ENCODE assay signal across 1 cellular context in the genomic region with DNA sequence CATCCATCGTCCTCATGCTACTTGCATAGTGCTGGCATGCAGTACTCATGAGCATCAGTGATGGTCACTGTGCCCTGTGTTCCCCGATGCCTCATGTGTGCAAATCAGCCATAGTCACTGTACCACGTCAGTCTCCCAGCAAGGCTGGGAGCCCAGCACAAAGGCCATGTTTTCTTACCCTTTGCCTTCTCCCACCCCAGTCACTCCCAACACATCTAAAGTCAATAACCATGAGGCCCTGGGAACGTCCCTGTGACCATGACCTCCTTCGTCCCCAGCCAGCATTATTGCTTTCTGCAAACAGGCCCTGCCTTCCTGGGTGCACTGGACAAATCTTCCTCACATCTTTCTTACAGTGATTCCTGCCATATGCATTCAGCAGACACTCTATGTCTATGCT.
TF ChIP-seq lines count a peak whose summit lies in the region.

No MANE protein-coding gene starts in this region.

TF ChIP-seq in HepG2, 621 proteins besides CTCF, POLR2A, EP300 and RAD21 (continued from another document and continues in another):
- TF ChIP-seq, protein P1, sequence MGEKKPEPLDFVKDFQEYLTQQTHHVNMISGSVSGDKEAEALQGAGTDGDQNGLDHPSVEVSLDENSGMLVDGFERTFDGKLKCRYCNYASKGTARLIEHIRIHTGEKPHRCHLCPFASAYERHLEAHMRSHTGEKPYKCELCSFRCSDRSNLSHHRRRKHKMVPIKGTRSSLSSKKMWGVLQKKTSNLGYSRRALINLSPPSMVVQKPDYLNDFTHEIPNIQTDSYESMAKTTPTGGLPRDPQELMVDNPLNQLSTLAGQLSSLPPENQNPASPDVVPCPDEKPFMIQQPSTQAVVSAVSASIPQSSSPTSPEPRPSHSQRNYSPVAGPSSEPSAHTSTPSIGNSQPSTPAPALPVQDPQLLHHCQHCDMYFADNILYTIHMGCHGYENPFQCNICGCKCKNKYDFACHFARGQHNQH (CRISPR knock-in tag; IDR thresholded peaks at IDR 0.05), result 0 out of 2 replicates have a peak, but pooled peaks have one; percentile 40
- TF ChIP-seq MYC (CRISPR knock-in tag; IDR thresholded peaks at IDR 0.05; ENCODE audit: borderline replicate concordance) (peak; percentile 54; the same call in 1 of the 2 replicates), ZNF468 (CRISPR knock-in tag; IDR thresholded peaks at IDR 0.05) (no peak), HOXD1 (CRISPR knock-in tag; IDR thresholded peaks at IDR 0.05) (no peak), TP53 (CRISPR knock-in tag; conservative IDR thresholded peaks at IDR 0.05) (no peak), ZMYM3 (CRISPR knock-in tag; IDR thresholded peaks at IDR 0.05) (no peak; the same call in 1 of the 2 replicates), IRX3 (CRISPR knock-in tag; IDR thresholded peaks at IDR 0.05; ENCODE audit: borderline replicate concordance, low read depth) (no peak), MEF2D (CRISPR knock-in tag; IDR thresholded peaks at IDR 0.05) (no peak), ZNF354B (CRISPR knock-in tag; IDR thresholded peaks at IDR 0.05) (no peak), CCDC6 (CRISPR knock-in tag; IDR thresholded peaks at IDR 0.05) (peak; percentile 34; the same call in 1 of the 2 replicates), GFI1 (CRISPR knock-in tag; IDR thresholded peaks at IDR 0.05; ENCODE audit: borderline replicate concordance) (peak; percentile 82), TMF1 (CRISPR knock-in tag; IDR thresholded peaks at IDR 0.05; ENCODE audit: low read depth) (no peak), ZNF263 (CRISPR knock-in tag; IDR thresholded peaks at IDR 0.05) (no peak), ZBTB38 (CRISPR knock-in tag; IDR thresholded peaks at IDR 0.05) (no peak), POGZ (CRISPR knock-in tag; IDR thresholded peaks at IDR 0.05) (peak; percentile 77; the same call in 1 of the 2 replicates), CBFB (CRISPR knock-in tag; IDR thresholded peaks at IDR 0.05) (no peak), ZNF510 (CRISPR knock-in tag; IDR thresholded peaks at IDR 0.05; ENCODE audit: low read depth) (no peak), ZSCAN29 (CRISPR knock-in tag; conservative IDR thresholded peaks at IDR 0.05) (no peak), ZNF10 (CRISPR knock-in tag; IDR thresholded peaks at IDR 0.05; ENCODE audit: borderline replicate concordance, low read depth) (no peak), SYNCRIP (IDR thresholded peaks at IDR 0.05; ENCODE audit: insufficient read depth, low read depth, low read length) (no peak), PPARG (CRISPR knock-in tag; conservative IDR thresholded peaks at IDR 0.05) (peak; percentile 69), ZNF136 (CRISPR knock-in tag; IDR thresholded peaks at IDR 0.05; ENCODE audit: low read depth) (no peak), ZMAT3 (CRISPR knock-in tag; conservative IDR thresholded peaks at IDR 0.05) (no peak)
- TF ChIP-seq, protein P2, sequence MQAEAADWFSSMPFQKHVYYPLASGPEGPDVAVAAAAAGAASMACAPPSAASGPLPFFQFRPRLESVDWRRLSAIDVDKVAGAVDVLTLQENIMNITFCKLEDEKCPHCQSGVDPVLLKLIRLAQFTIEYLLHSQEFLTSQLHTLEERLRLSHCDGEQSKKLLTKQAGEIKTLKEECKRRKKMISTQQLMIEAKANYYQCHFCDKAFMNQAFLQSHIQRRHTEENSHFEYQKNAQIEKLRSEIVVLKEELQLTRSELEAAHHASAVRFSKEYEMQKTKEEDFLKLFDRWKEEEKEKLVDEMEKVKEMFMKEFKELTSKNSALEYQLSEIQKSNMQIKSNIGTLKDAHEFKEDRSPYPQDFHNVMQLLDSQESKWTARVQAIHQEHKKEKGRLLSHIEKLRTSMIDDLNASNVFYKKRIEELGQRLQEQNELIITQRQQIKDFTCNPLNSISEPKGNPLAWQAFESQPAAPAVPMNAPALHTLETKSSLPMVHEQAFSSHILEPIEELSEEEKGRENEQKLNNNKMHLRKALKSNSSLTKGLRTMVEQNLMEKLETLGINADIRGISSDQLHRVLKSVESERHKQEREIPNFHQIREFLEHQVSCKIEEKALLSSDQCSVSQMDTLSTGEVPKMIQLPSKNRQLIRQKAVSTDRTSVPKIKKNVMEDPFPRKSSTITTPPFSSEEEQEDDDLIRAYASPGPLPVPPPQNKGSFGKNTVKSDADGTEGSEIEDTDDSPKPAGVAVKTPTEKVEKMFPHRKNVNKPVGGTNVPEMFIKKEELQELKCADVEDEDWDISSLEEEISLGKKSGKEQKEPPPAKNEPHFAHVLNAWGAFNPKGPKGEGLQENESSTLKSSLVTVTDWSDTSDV (CRISPR knock-in tag; IDR thresholded peaks at IDR 0.05), result no peak
- TF ChIP-seq, protein P3, sequence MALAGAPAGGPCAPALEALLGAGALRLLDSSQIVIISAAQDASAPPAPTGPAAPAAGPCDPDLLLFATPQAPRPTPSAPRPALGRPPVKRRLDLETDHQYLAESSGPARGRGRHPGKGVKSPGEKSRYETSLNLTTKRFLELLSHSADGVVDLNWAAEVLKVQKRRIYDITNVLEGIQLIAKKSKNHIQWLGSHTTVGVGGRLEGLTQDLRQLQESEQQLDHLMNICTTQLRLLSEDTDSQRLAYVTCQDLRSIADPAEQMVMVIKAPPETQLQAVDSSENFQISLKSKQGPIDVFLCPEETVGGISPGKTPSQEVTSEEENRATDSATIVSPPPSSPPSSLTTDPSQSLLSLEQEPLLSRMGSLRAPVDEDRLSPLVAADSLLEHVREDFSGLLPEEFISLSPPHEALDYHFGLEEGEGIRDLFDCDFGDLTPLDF (CRISPR knock-in tag; IDR thresholded peaks at IDR 0.05), result no peak
- TF ChIP-seq, protein P4, sequence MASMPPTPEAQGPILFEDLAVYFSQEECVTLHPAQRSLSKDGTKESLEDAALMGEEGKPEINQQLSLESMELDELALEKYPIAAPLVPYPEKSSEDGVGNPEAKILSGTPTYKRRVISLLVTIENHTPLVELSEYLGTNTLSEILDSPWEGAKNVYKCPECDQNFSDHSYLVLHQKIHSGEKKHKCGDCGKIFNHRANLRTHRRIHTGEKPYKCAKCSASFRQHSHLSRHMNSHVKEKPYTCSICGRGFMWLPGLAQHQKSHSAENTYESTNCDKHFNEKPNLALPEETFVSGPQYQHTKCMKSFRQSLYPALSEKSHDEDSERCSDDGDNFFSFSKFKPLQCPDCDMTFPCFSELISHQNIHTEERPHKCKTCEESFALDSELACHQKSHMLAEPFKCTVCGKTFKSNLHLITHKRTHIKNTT (CRISPR knock-in tag; IDR thresholded peaks at IDR 0.05), result no peak
- TF ChIP-seq, protein P5, sequence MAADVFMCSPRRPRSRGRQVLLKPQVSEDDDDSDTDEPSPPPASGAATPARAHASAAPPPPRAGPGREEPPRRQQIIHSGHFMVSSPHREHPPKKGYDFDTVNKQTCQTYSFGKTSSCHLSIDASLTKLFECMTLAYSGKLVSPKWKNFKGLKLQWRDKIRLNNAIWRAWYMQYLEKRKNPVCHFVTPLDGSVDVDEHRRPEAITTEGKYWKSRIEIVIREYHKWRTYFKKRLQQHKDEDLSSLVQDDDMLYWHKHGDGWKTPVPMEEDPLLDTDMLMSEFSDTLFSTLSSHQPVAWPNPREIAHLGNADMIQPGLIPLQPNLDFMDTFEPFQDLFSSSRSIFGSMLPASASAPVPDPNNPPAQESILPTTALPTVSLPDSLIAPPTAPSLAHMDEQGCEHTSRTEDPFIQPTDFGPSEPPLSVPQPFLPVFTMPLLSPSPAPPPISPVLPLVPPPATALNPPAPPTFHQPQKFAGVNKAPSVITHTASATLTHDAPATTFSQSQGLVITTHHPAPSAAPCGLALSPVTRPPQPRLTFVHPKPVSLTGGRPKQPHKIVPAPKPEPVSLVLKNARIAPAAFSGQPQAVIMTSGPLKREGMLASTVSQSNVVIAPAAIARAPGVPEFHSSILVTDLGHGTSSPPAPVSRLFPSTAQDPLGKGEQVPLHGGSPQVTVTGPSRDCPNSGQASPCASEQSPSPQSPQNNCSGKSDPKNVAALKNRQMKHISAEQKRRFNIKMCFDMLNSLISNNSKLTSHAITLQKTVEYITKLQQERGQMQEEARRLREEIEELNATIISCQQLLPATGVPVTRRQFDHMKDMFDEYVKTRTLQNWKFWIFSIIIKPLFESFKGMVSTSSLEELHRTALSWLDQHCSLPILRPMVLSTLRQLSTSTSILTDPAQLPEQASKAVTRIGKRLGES (CRISPR knock-in tag; IDR thresholded peaks at IDR 0.05; ENCODE audit: borderline replicate concordance), result no peak
- TF ChIP-seq, protein P6, sequence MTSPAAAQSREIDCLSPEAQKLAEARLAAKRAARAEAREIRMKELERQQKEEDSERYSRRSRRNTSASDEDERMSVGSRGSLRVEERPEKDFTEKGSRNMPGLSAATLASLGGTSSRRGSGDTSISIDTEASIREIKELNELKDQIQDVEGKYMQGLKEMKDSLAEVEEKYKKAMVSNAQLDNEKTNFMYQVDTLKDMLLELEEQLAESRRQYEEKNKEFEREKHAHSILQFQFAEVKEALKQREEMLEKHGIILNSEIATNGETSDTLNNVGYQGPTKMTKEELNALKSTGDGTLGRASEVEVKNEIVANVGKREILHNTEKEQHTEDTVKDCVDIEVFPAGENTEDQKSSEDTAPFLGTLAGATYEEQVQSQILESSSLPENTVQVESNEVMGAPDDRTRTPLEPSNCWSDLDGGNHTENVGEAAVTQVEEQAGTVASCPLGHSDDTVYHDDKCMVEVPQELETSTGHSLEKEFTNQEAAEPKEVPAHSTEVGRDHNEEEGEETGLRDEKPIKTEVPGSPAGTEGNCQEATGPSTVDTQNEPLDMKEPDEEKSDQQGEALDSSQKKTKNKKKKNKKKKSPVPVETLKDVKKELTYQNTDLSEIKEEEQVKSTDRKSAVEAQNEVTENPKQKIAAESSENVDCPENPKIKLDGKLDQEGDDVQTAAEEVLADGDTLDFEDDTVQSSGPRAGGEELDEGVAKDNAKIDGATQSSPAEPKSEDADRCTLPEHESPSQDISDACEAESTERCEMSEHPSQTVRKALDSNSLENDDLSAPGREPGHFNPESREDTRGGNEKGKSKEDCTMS (CRISPR knock-in tag; conservative IDR thresholded peaks at IDR 0.05), result no peak
- TF ChIP-seq, protein P7, sequence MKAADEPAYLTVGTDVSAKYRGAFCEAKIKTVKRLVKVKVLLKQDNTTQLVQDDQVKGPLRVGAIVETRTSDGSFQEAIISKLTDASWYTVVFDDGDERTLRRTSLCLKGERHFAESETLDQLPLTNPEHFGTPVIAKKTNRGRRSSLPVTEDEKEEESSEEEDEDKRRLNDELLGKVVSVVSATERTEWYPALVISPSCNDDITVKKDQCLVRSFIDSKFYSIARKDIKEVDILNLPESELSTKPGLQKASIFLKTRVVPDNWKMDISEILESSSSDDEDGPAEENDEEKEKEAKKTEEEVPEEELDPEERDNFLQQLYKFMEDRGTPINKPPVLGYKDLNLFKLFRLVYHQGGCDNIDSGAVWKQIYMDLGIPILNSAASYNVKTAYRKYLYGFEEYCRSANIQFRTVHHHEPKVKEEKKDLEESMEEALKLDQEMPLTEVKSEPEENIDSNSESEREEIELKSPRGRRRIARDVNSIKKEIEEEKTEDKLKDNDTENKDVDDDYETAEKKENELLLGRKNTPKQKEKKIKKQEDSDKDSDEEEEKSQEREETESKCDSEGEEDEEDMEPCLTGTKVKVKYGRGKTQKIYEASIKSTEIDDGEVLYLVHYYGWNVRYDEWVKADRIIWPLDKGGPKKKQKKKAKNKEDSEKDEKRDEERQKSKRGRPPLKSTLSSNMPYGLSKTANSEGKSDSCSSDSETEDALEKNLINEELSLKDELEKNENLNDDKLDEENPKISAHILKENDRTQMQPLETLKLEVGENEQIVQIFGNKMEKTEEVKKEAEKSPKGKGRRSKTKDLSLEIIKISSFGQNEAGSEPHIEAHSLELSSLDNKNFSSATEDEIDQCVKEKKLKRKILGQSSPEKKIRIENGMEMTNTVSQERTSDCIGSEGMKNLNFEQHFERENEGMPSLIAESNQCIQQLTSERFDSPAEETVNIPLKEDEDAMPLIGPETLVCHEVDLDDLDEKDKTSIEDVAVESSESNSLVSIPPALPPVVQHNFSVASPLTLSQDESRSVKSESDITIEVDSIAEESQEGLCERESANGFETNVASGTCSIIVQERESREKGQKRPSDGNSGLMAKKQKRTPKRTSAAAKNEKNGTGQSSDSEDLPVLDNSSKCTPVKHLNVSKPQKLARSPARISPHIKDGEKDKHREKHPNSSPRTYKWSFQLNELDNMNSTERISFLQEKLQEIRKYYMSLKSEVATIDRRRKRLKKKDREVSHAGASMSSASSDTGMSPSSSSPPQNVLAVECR (CRISPR knock-in tag; IDR thresholded peaks at IDR 0.05; ENCODE audit: borderline replicate concordance), result 0 out of 2 replicates have a peak, but pooled peaks have one; percentile 30
- TF ChIP-seq, protein P8, sequence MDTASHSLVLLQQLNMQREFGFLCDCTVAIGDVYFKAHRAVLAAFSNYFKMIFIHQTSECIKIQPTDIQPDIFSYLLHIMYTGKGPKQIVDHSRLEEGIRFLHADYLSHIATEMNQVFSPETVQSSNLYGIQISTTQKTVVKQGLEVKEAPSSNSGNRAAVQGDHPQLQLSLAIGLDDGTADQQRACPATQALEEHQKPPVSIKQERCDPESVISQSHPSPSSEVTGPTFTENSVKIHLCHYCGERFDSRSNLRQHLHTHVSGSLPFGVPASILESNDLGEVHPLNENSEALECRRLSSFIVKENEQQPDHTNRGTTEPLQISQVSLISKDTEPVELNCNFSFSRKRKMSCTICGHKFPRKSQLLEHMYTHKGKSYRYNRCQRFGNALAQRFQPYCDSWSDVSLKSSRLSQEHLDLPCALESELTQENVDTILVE (CRISPR knock-in tag; IDR thresholded peaks at IDR 0.05), result no peak
- TF ChIP-seq, protein P9, sequence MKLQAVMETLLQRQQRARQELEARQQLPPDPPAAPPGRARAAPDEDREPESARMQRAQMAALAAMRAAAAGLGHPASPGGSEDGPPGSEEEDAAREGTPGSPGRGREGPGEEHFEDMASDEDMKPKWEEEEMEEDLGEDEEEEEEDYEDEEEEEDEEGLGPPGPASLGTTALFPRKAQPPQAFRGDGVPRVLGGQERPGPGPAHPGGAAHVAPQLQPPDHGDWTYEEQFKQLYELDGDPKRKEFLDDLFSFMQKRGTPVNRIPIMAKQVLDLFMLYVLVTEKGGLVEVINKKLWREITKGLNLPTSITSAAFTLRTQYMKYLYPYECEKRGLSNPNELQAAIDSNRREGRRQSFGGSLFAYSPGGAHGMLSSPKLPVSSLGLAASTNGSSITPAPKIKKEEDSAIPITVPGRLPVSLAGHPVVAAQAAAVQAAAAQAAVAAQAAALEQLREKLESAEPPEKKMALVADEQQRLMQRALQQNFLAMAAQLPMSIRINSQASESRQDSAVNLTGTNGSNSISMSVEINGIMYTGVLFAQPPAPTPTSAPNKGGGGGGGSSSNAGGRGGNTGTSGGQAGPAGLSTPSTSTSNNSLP (IDR thresholded peaks at IDR 0.05; ENCODE audit: low read depth, low read length), result no peak
- TF ChIP-seq, protein P10, sequence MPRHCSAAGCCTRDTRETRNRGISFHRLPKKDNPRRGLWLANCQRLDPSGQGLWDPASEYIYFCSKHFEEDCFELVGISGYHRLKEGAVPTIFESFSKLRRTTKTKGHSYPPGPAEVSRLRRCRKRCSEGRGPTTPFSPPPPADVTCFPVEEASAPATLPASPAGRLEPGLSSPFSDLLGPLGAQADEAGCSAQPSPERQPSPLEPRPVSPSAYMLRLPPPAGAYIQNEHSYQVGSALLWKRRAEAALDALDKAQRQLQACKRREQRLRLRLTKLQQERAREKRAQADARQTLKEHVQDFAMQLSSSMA (CRISPR knock-in tag; IDR thresholded peaks at IDR 0.05), result no peak
- TF ChIP-seq, protein P11, sequence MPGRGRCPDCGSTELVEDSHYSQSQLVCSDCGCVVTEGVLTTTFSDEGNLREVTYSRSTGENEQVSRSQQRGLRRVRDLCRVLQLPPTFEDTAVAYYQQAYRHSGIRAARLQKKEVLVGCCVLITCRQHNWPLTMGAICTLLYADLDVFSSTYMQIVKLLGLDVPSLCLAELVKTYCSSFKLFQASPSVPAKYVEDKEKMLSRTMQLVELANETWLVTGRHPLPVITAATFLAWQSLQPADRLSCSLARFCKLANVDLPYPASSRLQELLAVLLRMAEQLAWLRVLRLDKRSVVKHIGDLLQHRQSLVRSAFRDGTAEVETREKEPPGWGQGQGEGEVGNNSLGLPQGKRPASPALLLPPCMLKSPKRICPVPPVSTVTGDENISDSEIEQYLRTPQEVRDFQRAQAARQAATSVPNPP (CRISPR knock-in tag; IDR thresholded peaks at IDR 0.05), result no peak
